ENCODE assay signal across 1 cellular context in the genomic region with DNA sequence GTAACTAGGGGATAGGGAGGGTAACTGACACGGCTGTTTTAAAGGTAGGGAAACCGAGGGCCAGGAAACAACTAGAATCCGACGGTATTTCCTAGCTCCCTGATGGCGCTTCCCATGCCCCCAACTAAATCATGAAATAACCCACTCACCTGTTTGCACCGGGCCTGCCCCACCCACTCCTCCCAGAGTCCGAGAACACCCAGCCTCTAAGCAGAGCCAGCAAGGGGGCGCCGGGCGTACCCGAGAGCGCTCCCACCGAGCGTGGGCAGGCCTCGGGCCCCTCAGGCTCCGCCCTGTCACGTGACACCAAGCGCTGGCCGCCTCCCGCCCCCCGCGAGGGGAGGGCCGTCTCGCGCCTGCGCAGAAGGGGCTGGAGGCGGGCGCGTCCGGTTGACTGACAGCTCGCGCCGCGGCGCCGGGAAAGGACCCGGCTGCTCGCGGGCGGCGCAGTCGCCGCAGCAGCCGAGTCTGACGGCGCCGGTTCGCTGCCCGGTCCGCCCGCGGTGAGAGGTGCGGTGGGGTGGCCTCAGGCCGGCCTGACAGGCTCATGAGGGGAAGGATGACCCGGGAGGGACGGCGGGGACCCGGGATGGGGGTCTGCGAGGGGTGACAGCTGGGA.
TF ChIP-seq lines count a peak whose summit lies in the region.

A gene with protein sequence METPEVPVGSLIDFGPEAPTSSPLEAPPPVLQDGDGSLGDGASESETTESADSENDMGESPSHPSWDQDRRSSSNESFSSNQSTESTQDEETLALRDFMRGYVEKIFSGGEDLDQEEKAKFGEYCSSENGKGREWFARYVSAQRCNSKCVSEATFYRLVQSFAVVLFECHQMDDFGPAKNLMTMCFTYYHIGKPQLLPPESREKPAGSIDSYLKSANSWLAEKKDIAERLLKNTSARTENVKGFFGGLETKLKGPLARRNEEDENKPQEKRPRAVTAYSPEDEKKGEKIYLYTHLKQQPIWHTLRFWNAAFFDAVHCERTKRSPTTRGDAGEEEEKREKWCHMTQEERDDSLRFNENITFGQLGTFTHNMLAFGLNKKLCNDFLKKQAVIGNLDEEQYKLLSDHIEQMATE (plus strand): TSS at position 447 of the 619 bp plus-strand sequence. CDS start 39,277 bp downstream, outside the sequence.

TF ChIP-seq in HepG2, 621 proteins besides CTCF, POLR2A, EP300 and RAD21 (continued from another document and continues in another):
- TF ChIP-seq, protein P1, sequence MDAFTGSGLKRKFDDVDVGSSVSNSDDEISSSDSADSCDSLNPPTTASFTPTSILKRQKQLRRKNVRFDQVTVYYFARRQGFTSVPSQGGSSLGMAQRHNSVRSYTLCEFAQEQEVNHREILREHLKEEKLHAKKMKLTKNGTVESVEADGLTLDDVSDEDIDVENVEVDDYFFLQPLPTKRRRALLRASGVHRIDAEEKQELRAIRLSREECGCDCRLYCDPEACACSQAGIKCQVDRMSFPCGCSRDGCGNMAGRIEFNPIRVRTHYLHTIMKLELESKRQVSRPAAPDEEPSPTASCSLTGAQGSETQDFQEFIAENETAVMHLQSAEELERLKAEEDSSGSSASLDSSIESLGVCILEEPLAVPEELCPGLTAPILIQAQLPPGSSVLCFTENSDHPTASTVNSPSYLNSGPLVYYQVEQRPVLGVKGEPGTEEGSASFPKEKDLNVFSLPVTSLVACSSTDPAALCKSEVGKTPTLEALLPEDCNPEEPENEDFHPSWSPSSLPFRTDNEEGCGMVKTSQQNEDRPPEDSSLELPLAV (CRISPR knock-in tag; conservative IDR thresholded peaks at IDR 0.05; ENCODE audit: low read depth): no peak
- TF ChIP-seq SETDB1 (CRISPR knock-in tag; IDR thresholded peaks at IDR 0.05; ENCODE audit: borderline replicate concordance) (no peak), DMAP1 (CRISPR knock-in tag; IDR thresholded peaks at IDR 0.05) (0 out of 2 replicates have a peak, but pooled peaks have one; percentile 35), ZNF326 (CRISPR knock-in tag; IDR thresholded peaks at IDR 0.05; ENCODE audit: borderline replicate concordance) (no peak), ZNF552 (CRISPR knock-in tag; IDR thresholded peaks at IDR 0.05; ENCODE audit: borderline replicate concordance) (no peak), LCORL (IDR thresholded peaks at IDR 0.05) (0 out of 2 replicates have a peak, but pooled peaks have one; percentile 32), LCORL (CRISPR knock-in tag; IDR thresholded peaks at IDR 0.05) (peak; percentile 64; the same call in 1 of the 2 replicates), ZNF121 (CRISPR knock-in tag; IDR thresholded peaks at IDR 0.05) (no peak), ZNF7 (CRISPR knock-in tag; IDR thresholded peaks at IDR 0.05) (no peak), HMGA1 (CRISPR knock-in tag; conservative IDR thresholded peaks at IDR 0.05) (no peak), PHF20 (CRISPR knock-in tag; IDR thresholded peaks at IDR 0.05) (no peak; the same call in 1 of the 2 replicates), TSC22D2 (CRISPR knock-in tag; IDR thresholded peaks at IDR 0.05; ENCODE audit: borderline replicate concordance) (no peak), SOX5 (CRISPR knock-in tag; IDR thresholded peaks at IDR 0.05; ENCODE audit: borderline replicate concordance) (0 out of 2 replicates have a peak, but pooled peaks have one; percentile 18), KAT8 (CRISPR knock-in tag; IDR thresholded peaks at IDR 0.05) (peak; percentile 79), ZNF317 (CRISPR knock-in tag; IDR thresholded peaks at IDR 0.05) (no peak), MXI1 (IDR thresholded peaks at IDR 0.05; ENCODE audit: borderline replicate concordance, low read depth, low read length) (peak; percentile 59; the same call in 1 of the 3 replicates), SMARCC2 (IDR thresholded peaks at IDR 0.05) (no peak), ARHGAP35 (CRISPR knock-in tag; IDR thresholded peaks at IDR 0.05; ENCODE audit: borderline replicate concordance) (0 out of 2 replicates have a peak, but pooled peaks have one; percentile 49), ZFAT (CRISPR knock-in tag; conservative IDR thresholded peaks at IDR 0.05) (no peak), ATAD3A (CRISPR knock-in tag; IDR thresholded peaks at IDR 0.05) (no peak), KDM2A (CRISPR knock-in tag; IDR thresholded peaks at IDR 0.05; ENCODE audit: borderline replicate concordance, low read depth) (peak; percentile 78)
- TF ChIP-seq, protein P2, sequence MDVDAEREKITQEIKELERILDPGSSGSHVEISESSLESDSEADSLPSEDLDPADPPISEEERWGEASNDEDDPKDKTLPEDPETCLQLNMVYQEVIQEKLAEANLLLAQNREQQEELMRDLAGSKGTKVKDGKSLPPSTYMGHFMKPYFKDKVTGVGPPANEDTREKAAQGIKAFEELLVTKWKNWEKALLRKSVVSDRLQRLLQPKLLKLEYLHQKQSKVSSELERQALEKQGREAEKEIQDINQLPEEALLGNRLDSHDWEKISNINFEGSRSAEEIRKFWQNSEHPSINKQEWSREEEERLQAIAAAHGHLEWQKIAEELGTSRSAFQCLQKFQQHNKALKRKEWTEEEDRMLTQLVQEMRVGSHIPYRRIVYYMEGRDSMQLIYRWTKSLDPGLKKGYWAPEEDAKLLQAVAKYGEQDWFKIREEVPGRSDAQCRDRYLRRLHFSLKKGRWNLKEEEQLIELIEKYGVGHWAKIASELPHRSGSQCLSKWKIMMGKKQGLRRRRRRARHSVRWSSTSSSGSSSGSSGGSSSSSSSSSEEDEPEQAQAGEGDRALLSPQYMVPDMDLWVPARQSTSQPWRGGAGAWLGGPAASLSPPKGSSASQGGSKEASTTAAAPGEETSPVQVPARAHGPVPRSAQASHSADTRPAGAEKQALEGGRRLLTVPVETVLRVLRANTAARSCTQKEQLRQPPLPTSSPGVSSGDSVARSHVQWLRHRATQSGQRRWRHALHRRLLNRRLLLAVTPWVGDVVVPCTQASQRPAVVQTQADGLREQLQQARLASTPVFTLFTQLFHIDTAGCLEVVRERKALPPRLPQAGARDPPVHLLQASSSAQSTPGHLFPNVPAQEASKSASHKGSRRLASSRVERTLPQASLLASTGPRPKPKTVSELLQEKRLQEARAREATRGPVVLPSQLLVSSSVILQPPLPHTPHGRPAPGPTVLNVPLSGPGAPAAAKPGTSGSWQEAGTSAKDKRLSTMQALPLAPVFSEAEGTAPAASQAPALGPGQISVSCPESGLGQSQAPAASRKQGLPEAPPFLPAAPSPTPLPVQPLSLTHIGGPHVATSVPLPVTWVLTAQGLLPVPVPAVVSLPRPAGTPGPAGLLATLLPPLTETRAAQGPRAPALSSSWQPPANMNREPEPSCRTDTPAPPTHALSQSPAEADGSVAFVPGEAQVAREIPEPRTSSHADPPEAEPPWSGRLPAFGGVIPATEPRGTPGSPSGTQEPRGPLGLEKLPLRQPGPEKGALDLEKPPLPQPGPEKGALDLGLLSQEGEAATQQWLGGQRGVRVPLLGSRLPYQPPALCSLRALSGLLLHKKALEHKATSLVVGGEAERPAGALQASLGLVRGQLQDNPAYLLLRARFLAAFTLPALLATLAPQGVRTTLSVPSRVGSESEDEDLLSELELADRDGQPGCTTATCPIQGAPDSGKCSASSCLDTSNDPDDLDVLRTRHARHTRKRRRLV (CRISPR knock-in tag; IDR thresholded peaks at IDR 0.05): no peak
- TF ChIP-seq, protein P3, sequence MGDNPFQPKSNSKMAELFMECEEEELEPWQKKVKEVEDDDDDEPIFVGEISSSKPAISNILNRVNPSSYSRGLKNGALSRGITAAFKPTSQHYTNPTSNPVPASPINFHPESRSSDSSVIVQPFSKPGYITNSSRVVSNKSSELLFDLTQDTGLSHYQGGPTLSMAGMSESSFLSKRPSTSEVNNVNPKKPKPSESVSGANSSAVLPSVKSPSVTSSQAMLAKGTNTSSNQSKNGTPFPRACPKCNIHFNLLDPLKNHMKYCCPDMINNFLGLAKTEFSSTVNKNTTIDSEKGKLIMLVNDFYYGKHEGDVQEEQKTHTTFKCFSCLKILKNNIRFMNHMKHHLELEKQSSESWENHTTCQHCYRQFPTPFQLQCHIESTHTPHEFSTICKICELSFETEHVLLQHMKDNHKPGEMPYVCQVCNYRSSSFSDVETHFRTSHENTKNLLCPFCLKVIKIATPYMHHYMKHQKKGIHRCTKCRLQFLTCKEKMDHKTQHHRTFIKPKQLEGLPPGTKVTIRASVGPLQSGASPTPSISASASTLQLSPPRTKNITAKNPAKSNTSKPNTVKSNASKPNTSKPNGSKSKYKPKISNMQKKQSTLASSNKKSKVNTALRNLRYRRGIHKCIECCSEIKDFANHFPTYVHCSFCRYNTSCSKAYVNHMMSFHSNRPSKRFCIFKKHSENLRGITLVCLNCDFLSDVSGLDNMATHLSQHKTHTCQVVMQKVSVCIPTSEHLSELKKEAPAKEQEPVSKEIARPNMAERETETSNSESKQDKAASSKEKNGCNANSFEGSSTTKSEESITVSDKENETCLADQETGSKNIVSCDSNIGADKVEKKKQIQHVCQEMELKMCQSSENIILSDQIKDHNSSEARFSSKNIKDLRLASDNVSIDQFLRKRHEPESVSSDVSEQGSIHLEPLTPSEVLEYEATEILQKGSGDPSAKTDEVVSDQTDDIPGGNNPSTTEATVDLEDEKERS (CRISPR knock-in tag; IDR thresholded peaks at IDR 0.05): 0 out of 2 replicates have a peak, but pooled peaks have one; percentile 39
- TF ChIP-seq, protein P4, sequence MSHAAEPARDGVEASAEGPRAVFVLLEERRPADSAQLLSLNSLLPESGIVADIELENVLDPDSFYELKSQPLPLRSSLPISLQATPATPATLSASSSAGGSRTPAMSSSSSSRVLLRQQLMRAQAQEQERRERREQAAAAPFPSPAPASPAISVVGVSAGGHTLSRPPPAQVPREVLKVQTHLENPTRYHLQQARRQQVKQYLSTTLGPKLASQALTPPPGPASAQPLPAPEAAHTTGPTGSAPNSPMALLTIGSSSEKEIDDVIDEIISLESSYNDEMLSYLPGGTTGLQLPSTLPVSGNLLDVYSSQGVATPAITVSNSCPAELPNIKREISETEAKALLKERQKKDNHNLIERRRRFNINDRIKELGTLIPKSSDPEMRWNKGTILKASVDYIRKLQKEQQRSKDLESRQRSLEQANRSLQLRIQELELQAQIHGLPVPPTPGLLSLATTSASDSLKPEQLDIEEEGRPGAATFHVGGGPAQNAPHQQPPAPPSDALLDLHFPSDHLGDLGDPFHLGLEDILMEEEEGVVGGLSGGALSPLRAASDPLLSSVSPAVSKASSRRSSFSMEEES (CRISPR knock-in tag; IDR thresholded peaks at IDR 0.05): peak; percentile 80; the same call in 1 of the 2 replicates
- TF ChIP-seq, protein P5, sequence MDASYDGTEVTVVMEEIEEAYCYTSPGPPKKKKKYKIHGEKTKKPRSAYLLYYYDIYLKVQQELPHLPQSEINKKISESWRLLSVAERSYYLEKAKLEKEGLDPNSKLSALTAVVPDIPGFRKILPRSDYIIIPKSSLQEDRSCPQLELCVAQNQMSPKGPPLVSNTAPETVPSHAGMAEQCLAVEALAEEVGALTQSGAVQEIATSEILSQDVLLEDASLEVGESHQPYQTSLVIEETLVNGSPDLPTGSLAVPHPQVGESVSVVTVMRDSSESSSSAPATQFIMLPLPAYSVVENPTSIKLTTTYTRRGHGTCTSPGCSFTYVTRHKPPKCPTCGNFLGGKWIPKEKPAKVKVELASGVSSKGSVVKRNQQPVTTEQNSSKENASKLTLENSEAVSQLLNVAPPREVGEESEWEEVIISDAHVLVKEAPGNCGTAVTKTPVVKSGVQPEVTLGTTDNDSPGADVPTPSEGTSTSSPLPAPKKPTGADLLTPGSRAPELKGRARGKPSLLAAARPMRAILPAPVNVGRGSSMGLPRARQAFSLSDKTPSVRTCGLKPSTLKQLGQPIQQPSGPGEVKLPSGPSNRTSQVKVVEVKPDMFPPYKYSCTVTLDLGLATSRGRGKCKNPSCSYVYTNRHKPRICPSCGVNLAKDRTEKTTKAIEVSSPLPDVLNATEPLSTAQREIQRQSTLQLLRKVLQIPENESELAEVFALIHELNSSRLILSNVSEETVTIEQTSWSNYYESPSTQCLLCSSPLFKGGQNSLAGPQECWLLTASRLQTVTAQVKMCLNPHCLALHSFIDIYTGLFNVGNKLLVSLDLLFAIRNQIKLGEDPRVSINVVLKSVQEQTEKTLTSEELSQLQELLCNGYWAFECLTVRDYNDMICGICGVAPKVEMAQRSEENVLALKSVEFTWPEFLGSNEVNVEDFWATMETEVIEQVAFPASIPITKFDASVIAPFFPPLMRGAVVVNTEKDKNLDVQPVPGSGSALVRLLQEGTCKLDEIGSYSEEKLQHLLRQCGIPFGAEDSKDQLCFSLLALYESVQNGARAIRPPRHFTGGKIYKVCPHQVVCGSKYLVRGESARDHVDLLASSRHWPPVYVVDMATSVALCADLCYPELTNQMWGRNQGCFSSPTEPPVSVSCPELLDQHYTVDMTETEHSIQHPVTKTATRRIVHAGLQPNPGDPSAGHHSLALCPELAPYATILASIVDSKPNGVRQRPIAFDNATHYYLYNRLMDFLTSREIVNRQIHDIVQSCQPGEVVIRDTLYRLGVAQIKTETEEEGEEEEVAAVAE (CRISPR knock-in tag; IDR thresholded peaks at IDR 0.05; ENCODE audit: borderline replicate concordance): no peak
- TF ChIP-seq, protein P6, sequence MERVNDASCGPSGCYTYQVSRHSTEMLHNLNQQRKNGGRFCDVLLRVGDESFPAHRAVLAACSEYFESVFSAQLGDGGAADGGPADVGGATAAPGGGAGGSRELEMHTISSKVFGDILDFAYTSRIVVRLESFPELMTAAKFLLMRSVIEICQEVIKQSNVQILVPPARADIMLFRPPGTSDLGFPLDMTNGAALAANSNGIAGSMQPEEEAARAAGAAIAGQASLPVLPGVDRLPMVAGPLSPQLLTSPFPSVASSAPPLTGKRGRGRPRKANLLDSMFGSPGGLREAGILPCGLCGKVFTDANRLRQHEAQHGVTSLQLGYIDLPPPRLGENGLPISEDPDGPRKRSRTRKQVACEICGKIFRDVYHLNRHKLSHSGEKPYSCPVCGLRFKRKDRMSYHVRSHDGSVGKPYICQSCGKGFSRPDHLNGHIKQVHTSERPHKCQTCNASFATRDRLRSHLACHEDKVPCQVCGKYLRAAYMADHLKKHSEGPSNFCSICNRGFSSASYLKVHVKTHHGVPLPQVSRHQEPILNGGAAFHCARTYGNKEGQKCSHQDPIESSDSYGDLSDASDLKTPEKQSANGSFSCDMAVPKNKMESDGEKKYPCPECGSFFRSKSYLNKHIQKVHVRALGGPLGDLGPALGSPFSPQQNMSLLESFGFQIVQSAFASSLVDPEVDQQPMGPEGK (CRISPR knock-in tag; IDR thresholded peaks at IDR 0.05): peak; percentile 84
- TF ChIP-seq, protein P7, sequence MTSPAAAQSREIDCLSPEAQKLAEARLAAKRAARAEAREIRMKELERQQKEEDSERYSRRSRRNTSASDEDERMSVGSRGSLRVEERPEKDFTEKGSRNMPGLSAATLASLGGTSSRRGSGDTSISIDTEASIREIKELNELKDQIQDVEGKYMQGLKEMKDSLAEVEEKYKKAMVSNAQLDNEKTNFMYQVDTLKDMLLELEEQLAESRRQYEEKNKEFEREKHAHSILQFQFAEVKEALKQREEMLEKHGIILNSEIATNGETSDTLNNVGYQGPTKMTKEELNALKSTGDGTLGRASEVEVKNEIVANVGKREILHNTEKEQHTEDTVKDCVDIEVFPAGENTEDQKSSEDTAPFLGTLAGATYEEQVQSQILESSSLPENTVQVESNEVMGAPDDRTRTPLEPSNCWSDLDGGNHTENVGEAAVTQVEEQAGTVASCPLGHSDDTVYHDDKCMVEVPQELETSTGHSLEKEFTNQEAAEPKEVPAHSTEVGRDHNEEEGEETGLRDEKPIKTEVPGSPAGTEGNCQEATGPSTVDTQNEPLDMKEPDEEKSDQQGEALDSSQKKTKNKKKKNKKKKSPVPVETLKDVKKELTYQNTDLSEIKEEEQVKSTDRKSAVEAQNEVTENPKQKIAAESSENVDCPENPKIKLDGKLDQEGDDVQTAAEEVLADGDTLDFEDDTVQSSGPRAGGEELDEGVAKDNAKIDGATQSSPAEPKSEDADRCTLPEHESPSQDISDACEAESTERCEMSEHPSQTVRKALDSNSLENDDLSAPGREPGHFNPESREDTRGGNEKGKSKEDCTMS (CRISPR knock-in tag; conservative IDR thresholded peaks at IDR 0.05): no peak
